Comparison of ENCODE assay signal across 21 cellular contexts in the genomic region with DNA sequence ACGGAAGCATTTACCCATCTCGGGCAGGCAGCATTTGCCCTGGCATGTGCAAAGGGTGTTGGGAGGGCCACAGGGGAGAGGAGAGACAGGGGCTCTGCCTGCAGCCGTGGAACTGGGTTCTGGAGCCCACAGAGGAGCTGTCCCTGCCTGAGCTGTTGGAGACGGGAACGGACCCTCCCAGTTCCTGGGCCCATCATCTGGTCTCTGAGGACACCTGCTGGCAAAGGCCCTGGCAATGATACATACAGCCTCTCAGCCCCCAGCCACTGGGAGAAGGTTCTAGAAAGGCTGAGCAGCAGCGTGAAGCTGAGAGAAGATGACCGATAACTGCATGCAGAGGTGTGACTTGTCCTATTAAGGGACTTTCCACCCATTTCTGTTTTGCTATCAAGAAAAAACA. TPM values are rescaled to one million over a fixed set of nuclear protein-coding genes. Genes with fewer than 3 reads are reported as not detected.
DNase-seq lines count a peak whose midpoint lies in the region; ATAC-seq and TF ChIP-seq lines count a peak whose summit lies in the region.
"Had no signal": no experiment of that assay in that cellular context is flagged by ENCODE, and none has a peak within 500 bp of the region (broad histone marks: within the 10 kb centered on the region; RNA-seq: fewer than 3 reads in every experiment).

No MANE protein-coding gene starts in this region.

- peak; percentile 4 for TF ChIP-seq CTCF in astrocyte of the cerebellum (IDR thresholded peaks at IDR 0.05; ENCODE audit: low read depth, low read length, missing control alignments)

- H3K4me3 ChIP-seq in astrocyte of the cerebellum (ENCODE audit: low read depth, low read length): no peak overlapping the region
- H3K4me3 ChIP-seq: tibial nerve had no signal

- DNase-seq in activated CD8-positive, alpha-beta memory T cell treated with anti-CD3 and anti-CD28 coated beads, Interleukin-2, amount 50 U/mL, for 4 hours: peak; percentile 40
- DNase-seq in activated CD8-positive, alpha-beta memory T cell treated with anti-CD3 and anti-CD28 coated beads, Interleukin-2, amount 10 ng/mL, durations not matched to agents 7 days and 5 days: no peak
- DNase-seq in Kasumi-1 (lab: John Stamatoyannopoulos, UW) (peak; percentile 11 to 57), astrocyte of the cerebellum (ENCODE audit: low read depth) (no peak), NCI-H1436 (lab: John Stamatoyannopoulos, UW) (no peak), DMS79 treated with DMSO at 0.1 percent for 48 hours (lab: John Stamatoyannopoulos, UW) (no peak)
- DNase-seq in naive thymus-derived CD8-positive, alpha-beta T cell: peak in 3 of 10 donors; percentile 27 to 45 (median 29)
- DNase-seq: activated effector memory CD4-positive, alpha-beta T cell treated with anti-CD3 and anti-CD28 coated beads, Interleukin-2, amount 50 U/mL, for 16 hours; aorta; C1 segment of cervical spinal cord; DMS53; foreskin fibroblast; NCI-H1092; NCI-H2107; NCI-H524; occipital lobe; stimulated activated naive CD8-positive, alpha-beta T cell treated with anti-CD3 and anti-CD28 coated beads, Interleukin-15, Interleukin-2, amounts not matched to agents 100 U/mL and 50 U/mL, for 24 hours had no signal

- H3K27me3 Mint-ChIP-seq in activated CD8-positive, alpha-beta memory T cell treated with anti-CD3 and anti-CD28 coated beads, Interleukin-2, amount 10 ng/mL, durations not matched to agents 7 days and 5 days: no peaks in the 10 kb centered on the region
- H3K27me3 Mint-ChIP-seq in naive thymus-derived CD8-positive, alpha-beta T cell: no peaks in the 10 kb centered on the region

- CTCF ChIA-PET in activated CD8-positive, alpha-beta memory T cell treated with anti-CD3 and anti-CD28 coated beads, Interleukin-2, amount 10 ng/mL, durations not matched to agents 7 days and 5 days (lab: Charles Lee): interaction anchor here (1.5 to 4.2 kb wide), 3 partner anchors 8 to 71 kb away, joined by 3 to 31 read pairs (median 5); no protein-coding TSS in a partner anchor

- in situ Hi-C loops in astrocyte of the cerebellum (cut with HindIII; ENCODE audit: low sequenced_read_pairs): no loop called here

- no peaks in the 10 kb centered on the region for H3K9me3 Mint-ChIP-seq in activated CD8-positive, alpha-beta memory T cell treated with anti-CD3 and anti-CD28 coated beads, Interleukin-2, amount 10 ng/mL, durations not matched to agents 7 days and 5 days (ENCODE audit: low read depth)
- H3K9me3 Mint-ChIP-seq in naive thymus-derived CD8-positive, alpha-beta T cell: no peaks in the 10 kb centered on the region

- POLR2A ChIA-PET in naive thymus-derived CD8-positive, alpha-beta T cell (lab: Charles Lee): no interaction called here

- no peak overlapping the region for H3K4me3 Mint-ChIP-seq in activated CD8-positive, alpha-beta memory T cell treated with anti-CD3 and anti-CD28 coated beads, Interleukin-2, amount 10 ng/mL, durations not matched to agents 7 days and 5 days
- H3K4me3 Mint-ChIP-seq in naive thymus-derived CD8-positive, alpha-beta T cell: peak overlapping the region in 9 of 10 donors; percentile 4 to 56 (median 33)

- H3K4me1 Mint-ChIP-seq in activated CD8-positive, alpha-beta memory T cell treated with anti-CD3 and anti-CD28 coated beads, Interleukin-2, amount 10 ng/mL, durations not matched to agents 7 days and 5 days: peaks cover 5% of the 10 kb centered on the region
- H3K4me1 Mint-ChIP-seq in naive thymus-derived CD8-positive, alpha-beta T cell: peaks cover 9 to 36% (median 20%) of the 10 kb centered on the region in 4 donors

- no peaks in the 10 kb centered on the region for H3K36me3 Mint-ChIP-seq in activated CD8-positive, alpha-beta memory T cell treated with anti-CD3 and anti-CD28 coated beads, Interleukin-2, amount 10 ng/mL, durations not matched to agents 7 days and 5 days
- H3K36me3 Mint-ChIP-seq in naive thymus-derived CD8-positive, alpha-beta T cell: peaks cover 5 to 20% (median 5%) of the 10 kb centered on the region in 3 donors

- no peak overlapping the region for H3K27ac Mint-ChIP-seq in activated CD8-positive, alpha-beta memory T cell treated with anti-CD3 and anti-CD28 coated beads, Interleukin-2, amount 10 ng/mL, durations not matched to agents 7 days and 5 days
- peak overlapping the region; percentile 55 to 95 (median 89) for H3K27ac Mint-ChIP-seq in naive thymus-derived CD8-positive, alpha-beta T cell

- ATAC-seq in activated CD8-positive, alpha-beta memory T cell treated with anti-CD3 and anti-CD28 coated beads, Interleukin-2, amount 10 ng/mL, durations not matched to agents 7 days and 5 days: no peak
- ATAC-seq in naive thymus-derived CD8-positive, alpha-beta T cell: peak; percentile 33 to 75
- ATAC-seq in GM21529 (IDR thresholded peaks at IDR 0.05; ENCODE audit: unreplicated experiment): no peak
- ATAC-seq: activated CD4-positive, CD25-positive, alpha-beta regulatory T cell treated with anti-CD3 and anti-CD28 coated beads, Interleukin-2, amount 50 U/mL, for 24 hours; right cardiac atrium; stimulated activated naive CD8-positive, alpha-beta T cell treated with anti-CD3 and anti-CD28 coated beads, Interleukin-15, Interleukin-2, amounts not matched to agents 100 U/mL and 50 U/mL, for 24 hours had no signal

RNA-seq across cellular contexts. Expression of a gene that starts 31.4 kb away (rescaled TPM):
- total RNA-seq in activated CD8-positive, alpha-beta memory T cell treated with anti-CD3 and anti-CD28 coated beads, Interleukin-2, amount 10 ng/mL, durations not matched to agents 7 days and 5 days: 10 to 100 TPM; 52.5 to 55.7 TPM
- 10 to 100 TPM; 39.4 to 49.3 TPM for total RNA-seq in naive thymus-derived CD8-positive, alpha-beta T cell
- 10 to 100 TPM; 70.1 to 76.6 (median 74.9) TPM for polyA plus RNA-seq in naive thymus-derived CD8-positive, alpha-beta T cell

Comparison
In these comparisons a context has a peak if more than half of its experiments do, and no peak if none do; other contexts are left out.
1. DNase-seq: peak in activated CD8-positive, alpha-beta memory T cell treated with anti-CD3 and anti-CD28 coated beads, Interleukin-2, amount 50 U/mL, for 4 hours (single experiment) and Kasumi-1 (2 of 2); none in activated CD8-positive, alpha-beta memory T cell treated with anti-CD3 and anti-CD28 coated beads, Interleukin-2, amount 10 ng/mL, durations not matched to agents 7 days and 5 days (single experiment), astrocyte of the cerebellum (single experiment), NCI-H1436 (single experiment) and DMS79 treated with DMSO at 0.1 percent for 48 hours (single experiment).
2. ATAC-seq: peak in naive thymus-derived CD8-positive, alpha-beta T cell (2 of 2); none in activated CD8-positive, alpha-beta memory T cell treated with anti-CD3 and anti-CD28 coated beads, Interleukin-2, amount 10 ng/mL, durations not matched to agents 7 days and 5 days (single experiment) and GM21529 (single experiment).